In the genomic region with DNA sequence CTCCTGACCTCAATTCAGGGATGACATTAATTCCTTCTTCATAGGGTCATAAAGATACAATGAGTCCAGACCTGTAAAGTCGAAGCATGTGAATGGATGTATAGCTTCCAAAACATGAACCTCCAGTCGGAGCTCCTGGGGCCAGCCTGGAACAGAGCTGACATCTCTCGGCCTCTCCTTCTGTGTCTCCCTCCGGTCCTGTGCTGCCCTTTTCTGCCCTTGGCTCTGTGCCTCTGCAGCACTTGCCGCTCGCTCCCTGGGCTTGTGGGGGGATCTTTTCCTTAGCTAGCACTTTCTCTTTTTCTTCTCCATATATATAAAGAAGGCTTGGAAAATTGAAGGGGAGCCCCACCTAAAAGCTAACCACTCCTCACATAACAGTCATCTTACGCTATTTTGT, we compare ENCODE assay signal across 2 cellular contexts.
TF ChIP-seq lines count a peak whose summit lies in the region.

No MANE protein-coding gene starts in this region.

TF ChIP-seq in SK-N-SH, 30 proteins besides CTCF, POLR2A, EP300 and RAD21 (continued from another document):
- TF ChIP-seq, protein P1, sequence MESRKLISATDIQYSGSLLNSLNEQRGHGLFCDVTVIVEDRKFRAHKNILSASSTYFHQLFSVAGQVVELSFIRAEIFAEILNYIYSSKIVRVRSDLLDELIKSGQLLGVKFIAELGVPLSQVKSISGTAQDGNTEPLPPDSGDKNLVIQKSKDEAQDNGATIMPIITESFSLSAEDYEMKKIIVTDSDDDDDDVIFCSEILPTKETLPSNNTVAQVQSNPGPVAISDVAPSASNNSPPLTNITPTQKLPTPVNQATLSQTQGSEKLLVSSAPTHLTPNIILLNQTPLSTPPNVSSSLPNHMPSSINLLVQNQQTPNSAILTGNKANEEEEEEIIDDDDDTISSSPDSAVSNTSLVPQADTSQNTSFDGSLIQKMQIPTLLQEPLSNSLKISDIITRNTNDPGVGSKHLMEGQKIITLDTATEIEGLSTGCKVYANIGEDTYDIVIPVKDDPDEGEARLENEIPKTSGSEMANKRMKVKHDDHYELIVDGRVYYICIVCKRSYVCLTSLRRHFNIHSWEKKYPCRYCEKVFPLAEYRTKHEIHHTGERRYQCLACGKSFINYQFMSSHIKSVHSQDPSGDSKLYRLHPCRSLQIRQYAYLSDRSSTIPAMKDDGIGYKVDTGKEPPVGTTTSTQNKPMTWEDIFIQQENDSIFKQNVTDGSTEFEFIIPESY (IDR thresholded peaks at IDR 0.05; ENCODE audit: borderline replicate concordance, low read depth), result no peak
- TF ChIP-seq NRF1 (IDR thresholded peaks at IDR 0.05; ENCODE audit: low read depth, low read length) (no peak), SMC3 (IDR thresholded peaks at IDR 0.05; ENCODE audit: low read depth, low read length) (no peak), YY1 (IDR thresholded peaks at IDR 0.05; ENCODE audit: low read depth) (no peak), FOSL2 (IDR thresholded peaks at IDR 0.05; ENCODE audit: borderline replicate concordance, low read depth) (no peak), CHD2 (IDR thresholded peaks at IDR 0.05; ENCODE audit: low read length, partially characterized antibody) (no peak), GATA2 (CRISPR knock-in tag; IDR thresholded peaks at IDR 0.05) (no peak), MEF2A (IDR thresholded peaks at IDR 0.05; ENCODE audit: borderline replicate concordance, low read depth) (no peak), EZH2phosphoT487 (IDR thresholded peaks at IDR 0.05; ENCODE audit: borderline replicate concordance, low read depth) (no peak), NFIC (IDR thresholded peaks at IDR 0.05; ENCODE audit: borderline replicate concordance) (no peak), TCF12 (IDR thresholded peaks at IDR 0.05) (no peak), SIN3A (IDR thresholded peaks at IDR 0.05; ENCODE audit: borderline replicate concordance, low read depth, low read length) (no peak), RCOR1 (IDR thresholded peaks at IDR 0.05; ENCODE audit: low read length) (no peak)
- TF ChIP-seq, protein P2, sequence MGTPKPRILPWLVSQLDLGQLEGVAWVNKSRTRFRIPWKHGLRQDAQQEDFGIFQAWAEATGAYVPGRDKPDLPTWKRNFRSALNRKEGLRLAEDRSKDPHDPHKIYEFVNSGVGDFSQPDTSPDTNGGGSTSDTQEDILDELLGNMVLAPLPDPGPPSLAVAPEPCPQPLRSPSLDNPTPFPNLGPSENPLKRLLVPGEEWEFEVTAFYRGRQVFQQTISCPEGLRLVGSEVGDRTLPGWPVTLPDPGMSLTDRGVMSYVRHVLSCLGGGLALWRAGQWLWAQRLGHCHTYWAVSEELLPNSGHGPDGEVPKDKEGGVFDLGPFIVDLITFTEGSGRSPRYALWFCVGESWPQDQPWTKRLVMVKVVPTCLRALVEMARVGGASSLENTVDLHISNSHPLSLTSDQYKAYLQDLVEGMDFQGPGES (IDR thresholded peaks at IDR 0.05; ENCODE audit: low read depth, low read length), result no peak

TF ChIP-seq in SK-N-SH treated with all-trans-retinoic acid at 6 μM for 48 hours, 23 proteins besides CTCF, POLR2A, EP300 and RAD21 (continued from another document):
- TF ChIP-seq, protein P3, sequence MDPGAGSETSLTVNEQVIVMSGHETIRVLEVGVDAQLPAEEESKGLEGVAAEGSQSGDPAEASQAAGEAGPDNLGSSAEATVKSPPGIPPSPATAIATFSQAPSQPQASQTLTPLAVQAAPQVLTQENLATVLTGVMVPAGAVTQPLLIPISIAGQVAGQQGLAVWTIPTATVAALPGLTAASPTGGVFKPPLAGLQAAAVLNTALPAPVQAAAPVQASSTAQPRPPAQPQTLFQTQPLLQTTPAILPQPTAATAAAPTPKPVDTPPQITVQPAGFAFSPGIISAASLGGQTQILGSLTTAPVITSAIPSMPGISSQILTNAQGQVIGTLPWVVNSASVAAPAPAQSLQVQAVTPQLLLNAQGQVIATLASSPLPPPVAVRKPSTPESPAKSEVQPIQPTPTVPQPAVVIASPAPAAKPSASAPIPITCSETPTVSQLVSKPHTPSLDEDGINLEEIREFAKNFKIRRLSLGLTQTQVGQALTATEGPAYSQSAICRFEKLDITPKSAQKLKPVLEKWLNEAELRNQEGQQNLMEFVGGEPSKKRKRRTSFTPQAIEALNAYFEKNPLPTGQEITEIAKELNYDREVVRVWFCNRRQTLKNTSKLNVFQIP (CRISPR knock-in tag; IDR thresholded peaks at IDR 0.05; ENCODE audit: borderline replicate concordance, low read depth), result no peak
- no peak for TF ChIP-seq OSR1 (CRISPR knock-in tag; IDR thresholded peaks at IDR 0.05)
- TF ChIP-seq PPARA (CRISPR knock-in tag; IDR thresholded peaks at IDR 0.05; ENCODE audit: borderline replicate concordance), result no peak
- no peak for TF ChIP-seq ESRRG (CRISPR knock-in tag; IDR thresholded peaks at IDR 0.05)
- TF ChIP-seq, protein P4, sequence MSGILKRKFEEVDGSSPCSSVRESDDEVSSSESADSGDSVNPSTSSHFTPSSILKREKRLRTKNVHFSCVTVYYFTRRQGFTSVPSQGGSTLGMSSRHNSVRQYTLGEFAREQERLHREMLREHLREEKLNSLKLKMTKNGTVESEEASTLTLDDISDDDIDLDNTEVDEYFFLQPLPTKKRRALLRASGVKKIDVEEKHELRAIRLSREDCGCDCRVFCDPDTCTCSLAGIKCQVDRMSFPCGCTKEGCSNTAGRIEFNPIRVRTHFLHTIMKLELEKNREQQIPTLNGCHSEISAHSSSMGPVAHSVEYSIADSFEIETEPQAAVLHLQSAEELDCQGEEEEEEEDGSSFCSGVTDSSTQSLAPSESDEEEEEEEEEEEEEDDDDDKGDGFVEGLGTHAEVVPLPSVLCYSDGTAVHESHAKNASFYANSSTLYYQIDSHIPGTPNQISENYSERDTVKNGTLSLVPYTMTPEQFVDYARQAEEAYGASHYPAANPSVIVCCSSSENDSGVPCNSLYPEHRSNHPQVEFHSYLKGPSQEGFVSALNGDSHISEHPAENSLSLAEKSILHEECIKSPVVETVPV (CRISPR knock-in tag; IDR thresholded peaks at IDR 0.05), result no peak
- TF ChIP-seq, protein P5, sequence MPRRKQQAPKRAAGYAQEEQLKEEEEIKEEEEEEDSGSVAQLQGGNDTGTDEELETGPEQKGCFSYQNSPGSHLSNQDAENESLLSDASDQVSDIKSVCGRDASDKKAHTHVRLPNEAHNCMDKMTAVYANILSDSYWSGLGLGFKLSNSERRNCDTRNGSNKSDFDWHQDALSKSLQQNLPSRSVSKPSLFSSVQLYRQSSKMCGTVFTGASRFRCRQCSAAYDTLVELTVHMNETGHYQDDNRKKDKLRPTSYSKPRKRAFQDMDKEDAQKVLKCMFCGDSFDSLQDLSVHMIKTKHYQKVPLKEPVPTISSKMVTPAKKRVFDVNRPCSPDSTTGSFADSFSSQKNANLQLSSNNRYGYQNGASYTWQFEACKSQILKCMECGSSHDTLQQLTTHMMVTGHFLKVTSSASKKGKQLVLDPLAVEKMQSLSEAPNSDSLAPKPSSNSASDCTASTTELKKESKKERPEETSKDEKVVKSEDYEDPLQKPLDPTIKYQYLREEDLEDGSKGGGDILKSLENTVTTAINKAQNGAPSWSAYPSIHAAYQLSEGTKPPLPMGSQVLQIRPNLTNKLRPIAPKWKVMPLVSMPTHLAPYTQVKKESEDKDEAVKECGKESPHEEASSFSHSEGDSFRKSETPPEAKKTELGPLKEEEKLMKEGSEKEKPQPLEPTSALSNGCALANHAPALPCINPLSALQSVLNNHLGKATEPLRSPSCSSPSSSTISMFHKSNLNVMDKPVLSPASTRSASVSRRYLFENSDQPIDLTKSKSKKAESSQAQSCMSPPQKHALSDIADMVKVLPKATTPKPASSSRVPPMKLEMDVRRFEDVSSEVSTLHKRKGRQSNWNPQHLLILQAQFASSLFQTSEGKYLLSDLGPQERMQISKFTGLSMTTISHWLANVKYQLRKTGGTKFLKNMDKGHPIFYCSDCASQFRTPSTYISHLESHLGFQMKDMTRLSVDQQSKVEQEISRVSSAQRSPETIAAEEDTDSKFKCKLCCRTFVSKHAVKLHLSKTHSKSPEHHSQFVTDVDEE (CRISPR knock-in tag; IDR thresholded peaks at IDR 0.05), result no peak
- TF ChIP-seq ZNF565 (CRISPR knock-in tag; conservative IDR thresholded peaks at IDR 0.05; ENCODE audit: low read depth), result no peak
- no peak for TF ChIP-seq ZNF8 (CRISPR knock-in tag; IDR thresholded peaks at IDR 0.05)
TF ChIP-seq in SK-N-SH treated with all-trans-retinoic acid at 6 μM for 48 hours: peak in this region for 0.
